Comparison of ENCODE assay signal across 28 cellular contexts in genomic region chr9:132833451-132834130, GRCh38. TPM values are rescaled to one million over a fixed set of nuclear protein-coding genes. Genes with fewer than 3 reads are reported as not detected.
A peak's percentile ranks its signal among the peaks of the same experiment; 100 is the strongest.
DNase-seq lines count a peak whose midpoint lies in the region; ATAC-seq, FAIRE-seq and TF ChIP-seq lines count a peak whose summit lies in the region.
"Had no signal": no experiment of that assay in that cellular context is flagged by ENCODE, and none has a peak within 500 bp of the region (broad histone marks: within the 10 kb centered on the region; RNA-seq: fewer than 3 reads in every experiment).

No MANE protein-coding gene starts in this region.

- no peak for TF ChIP-seq EP300 in H1 (IDR thresholded peaks at IDR 0.05; ENCODE audit: borderline replicate concordance in 1 of 2, low read depth in 2 of 2, low read length in 2 of 2)

- H3K36me3 Mint-ChIP-seq in neural crest cell (ENCODE audit: low read depth), result no peaks in the 10 kb centered on the region
- H3K36me3 Mint-ChIP-seq: activated naive CD8-positive, alpha-beta T cell; naive thymus-derived CD4-positive, alpha-beta T cell had no signal

- H3K14ac ChIP-seq in H1 (ENCODE audit: insufficient read length), result no peak overlapping the region

- no peak overlapping the region for H2BK5ac ChIP-seq in H1 (ENCODE audit: low read depth, low read length)

- peak overlapping the region; percentile 18; the same call in 1 of the 2 replicates for H4K8ac ChIP-seq in H1 (ENCODE audit: extremely low read depth, insufficient read depth, low read length)

- no peak overlapping the region for H3K4ac ChIP-seq in H1 (replicated peaks; ENCODE audit: insufficient read length, low read depth, low read length)

- WGBS in H1 (ENCODE audit: extremely low coverage in 1 of 2, insufficient coverage in 1 of 2, insufficient read length in 1 of 2, insufficient replicate concordance in 2 of 2, low coverage in 1 of 2, low lambda C conversion rate in 2 of 2, missing lambda C conversion rate in 1 of 2), 2 experiments, result 87% methylated on average over 22 of the region's 24 CpGs; no CpG with 5 or more reads in 1 of the 2 experiments

- no peak overlapping the region for H4K91ac ChIP-seq in H1 (replicated peaks; ENCODE audit: insufficient read length, low read length)

- POLR2A ChIA-PET in H1 (lab: Charles Lee; ENCODE audit: partially characterized antibody), result no interaction called here

- no peak overlapping the region for H2BK12ac ChIP-seq in H1 (ENCODE audit: low read depth, low read length)

- no peaks in the 10 kb centered on the region for H3K79me1 ChIP-seq in H1 (ENCODE audit: low read depth, low read length)

- intact Hi-C loops in vagina (cut with DNase I), result no loop called here

- DNase-seq in BE2C (peak; percentile 42), NCI-H2171 (lab: John Stamatoyannopoulos, UW) (peak; percentile 93), H1 (ENCODE audit: low read depth in 1 of 2, low spot score in 2 of 2) (no peak), neural crest cell (ENCODE audit: low read depth, low spot score) (peak; percentile 38), EL (no peak), vagina (ENCODE audit: extremely low spot score in 2 of 2) (no peak), KG1 (lab: John Stamatoyannopoulos, UW) (no peak)
- DNase-seq: ACHN; activated CD4-positive, alpha-beta T cell treated with anti-CD3 and anti-CD28 coated beads for 36 hours; activated CD8-positive, alpha-beta memory T cell treated with anti-CD3 and anti-CD28 coated beads for 24 hours; activated effector memory CD4-positive, alpha-beta T cell treated with Interleukin-2 at 50 U/mL for 16 hours; C1 segment of cervical spinal cord; caudate nucleus; DMS79 treated with DMSO at 0.1 percent for 48 hours; GOT3; left ventricle myocardium inferior; midbrain; naive thymus-derived CD4-positive, alpha-beta T cell; NCI-H748 treated with DMSO at 0.1 percent for 48 hours; stimulated activated CD4-positive, alpha-beta T cell treated with anti-CD3 and anti-CD28 coated beads, Interleukin-2, amount 100 ng/mL, for 48 hours had no signal

- TF ChIP-seq RAD21 in H1 (IDR thresholded peaks at IDR 0.05 in 1 of 2, conservative IDR thresholded peaks at IDR 0.05 in 1 of 2; ENCODE audit: low read depth in 2 of 2, low read length in 2 of 2), result no peak

- no peak overlapping the region for H2BK20ac ChIP-seq in H1 (ENCODE audit: low read length)

- H2BK15ac ChIP-seq in H1 (ENCODE audit: low read length), result no peak overlapping the region

- H3K27me3 Mint-ChIP-seq in neural crest cell (ENCODE audit: low read depth), result peaks cover 74% of the 10 kb centered on the region
- H3K27me3 Mint-ChIP-seq: activated CD4-positive, alpha-beta T cell treated with anti-CD3 and anti-CD28 coated beads for 36 hours; activated naive CD8-positive, alpha-beta T cell; dendritic cell treated with granulocyte-macrophage colony-stimulating factor and Interleukin-4, amounts not matched to agents 40 ng/mL and 50 ng/mL, for 4 days had no signal

- no peak overlapping the region for H2AK5ac ChIP-seq in H1 (ENCODE audit: low read depth, low read length)

- H2BK120ac ChIP-seq in H1 (replicated peaks; ENCODE audit: low read depth, low read length), result no peak overlapping the region

- CTCF ChIA-PET in H1 (lab: Charles Lee; ENCODE audit: partially characterized antibody), result interaction anchor here (0.9 to 2.3 kb wide), 3 partner anchors 15 to 68 kb away, joined by 3 to 9 read pairs (median 4); no protein-coding TSS in a partner anchor

- H3K18ac ChIP-seq in H1 (ENCODE audit: extremely low read depth, low read length), result 0 out of 2 replicates have a peak overlapping the region, but pooled peaks have one; percentile 13

- H3K56ac ChIP-seq in H1 (replicated peaks; ENCODE audit: insufficient read length, low read depth, low read length), result no peak overlapping the region

- H4K20me1 ChIP-seq in H1 (replicated peaks in 1 of 2; ENCODE audit: control insufficient read depth in 1 of 2, insufficient read depth in 2 of 2, low read length in 2 of 2), result no peaks in the 10 kb centered on the region

- H3K9me3 Mint-ChIP-seq in neural crest cell, result no peaks in the 10 kb centered on the region
- H3K9me3 Mint-ChIP-seq: dendritic cell treated with granulocyte-macrophage colony-stimulating factor and Interleukin-4, amounts not matched to agents 40 ng/mL and 50 ng/mL, for 4 days; naive thymus-derived CD4-positive, alpha-beta T cell; T-helper 1 cell treated with Interleukin-12 subunit alpha and Interleukin-12 subunit beta and Interleukin-4 antibody, amounts not matched to agents 30 μg/mL and 1 μg/mL, for 36 hours had no signal

- peak overlapping the region; percentile 32 for H3K4me3 Mint-ChIP-seq in neural crest cell
- H3K4me3 Mint-ChIP-seq: activated CD4-positive, alpha-beta T cell treated with anti-CD3 and anti-CD28 coated beads for 36 hours; activated naive CD8-positive, alpha-beta T cell; dendritic cell treated with granulocyte-macrophage colony-stimulating factor and Interleukin-4, amounts not matched to agents 40 ng/mL and 50 ng/mL, for 4 days; naive thymus-derived CD4-positive, alpha-beta T cell; T-helper 1 cell treated with Interleukin-12 subunit alpha and Interleukin-12 subunit beta and Interleukin-4 antibody, amounts not matched to agents 30 μg/mL and 1 μg/mL, for 36 hours had no signal

- H3K79me2 ChIP-seq in H1 (ENCODE audit: control insufficient read depth in 1 of 2, insufficient read depth in 2 of 2, low read length in 2 of 2), result no peaks in the 10 kb centered on the region

- 0 out of 2 replicates have a peak, but pooled peaks cover 2% of the 10 kb centered on the region for H3K23me2 ChIP-seq in H1 (ENCODE audit: low read depth, low read length)

- no peaks in the 10 kb centered on the region for H3K36me3 ChIP-seq in BE2C
- H3K36me3 ChIP-seq in H1 (ENCODE audit: control insufficient read depth in 2 of 4, insufficient read depth in 4 of 4, low read length in 3 of 4), result no peaks in the 10 kb centered on the region
- no peaks in the 10 kb centered on the region for H3K36me3 ChIP-seq in vagina
- H3K36me3 ChIP-seq: left ventricle myocardium inferior, ovary had no signal

- no peak overlapping the region for H3K4me3 ChIP-seq in BE2C (ENCODE audit: low read depth, low read length)
- no peak overlapping the region for H3K4me3 ChIP-seq in H1 (ENCODE audit: extremely low read depth in 1 of 4, insufficient read depth in 2 of 4, low read depth in 3 of 4, low read length in 4 of 4)
- H3K4me3 ChIP-seq in vagina, result no peak overlapping the region
- H3K4me3 ChIP-seq: left ventricle myocardium inferior, ovary had no signal

- H3K23ac ChIP-seq in H1 (ENCODE audit: insufficient read length), result no peak overlapping the region

- peaks cover 39% of the 10 kb centered on the region for H3K4me1 Mint-ChIP-seq in neural crest cell
- H3K4me1 Mint-ChIP-seq: activated CD4-positive, alpha-beta T cell treated with anti-CD3 and anti-CD28 coated beads for 36 hours; naive thymus-derived CD4-positive, alpha-beta T cell had no signal

- H3K9me3 ChIP-seq in BE2C (no peaks in the 10 kb centered on the region), H1 (ENCODE audit: insufficient read depth in 2 of 2, low read depth in 1 of 2, low read length in 1 of 2) (no peaks in the 10 kb centered on the region), vagina (no peaks in the 10 kb centered on the region)
- H3K9me3 ChIP-seq: Caco-2, left ventricle myocardium inferior, ovary had no signal

- peak overlapping the region; percentile 95 for H3K27ac Mint-ChIP-seq in neural crest cell (ENCODE audit: unreplicated experiment)
- H3K27ac Mint-ChIP-seq: activated CD4-positive, alpha-beta T cell treated with anti-CD3 and anti-CD28 coated beads for 36 hours; activated naive CD8-positive, alpha-beta T cell; dendritic cell treated with granulocyte-macrophage colony-stimulating factor and Interleukin-4, amounts not matched to agents 40 ng/mL and 50 ng/mL, for 4 days; naive thymus-derived CD4-positive, alpha-beta T cell; T-helper 1 cell treated with Interleukin-12 subunit alpha and Interleukin-12 subunit beta and Interleukin-4 antibody, amounts not matched to agents 30 μg/mL and 1 μg/mL, for 36 hours had no signal

- no peak overlapping the region for H4K5ac ChIP-seq in H1 (ENCODE audit: insufficient read length, low read depth, low read length)

- no peak for TF ChIP-seq POLR2A in H1 (IDR thresholded peaks at IDR 0.05; ENCODE audit: control extremely low read depth in 1 of 2, low read depth in 2 of 2, low read length in 2 of 2)
- no peak for TF ChIP-seq POLR2A in vagina (IDR thresholded peaks at IDR 0.05)

- TF ChIP-seq CTCF in BE2C (IDR thresholded peaks at IDR 0.05; ENCODE audit: low read depth, low read length) (no peak), H1 (IDR thresholded peaks at IDR 0.05; ENCODE audit: control extremely low read depth in 1 of 3, insufficient read depth in 1 of 3, low read depth in 1 of 3, low read length in 3 of 3) (no peak), neural crest cell (conservative IDR thresholded peaks at IDR 0.05) (no peak), vagina (IDR thresholded peaks at IDR 0.05) (no peak)

- peaks cover 5% of the 10 kb centered on the region for H3K4me1 ChIP-seq in BE2C
- no peaks in the 10 kb centered on the region for H3K4me1 ChIP-seq in H1 (replicated peaks in 1 of 4; ENCODE audit: control insufficient read depth in 3 of 4, insufficient read depth in 4 of 4, low read length in 3 of 4)
- H3K4me1 ChIP-seq in vagina, result no peaks in the 10 kb centered on the region
- H3K4me1 ChIP-seq: Caco-2, left ventricle myocardium inferior had no signal

- H3K4me2 ChIP-seq in H1 (ENCODE audit: insufficient read depth in 1 of 2, low read depth in 2 of 2, low read length in 2 of 2), result no peak overlapping the region

- H3K9ac ChIP-seq in H1 (replicated peaks in 1 of 4; ENCODE audit: extremely low read depth in 1 of 4, low read depth in 3 of 4, low read length in 3 of 4), result no peak overlapping the region

- no peak overlapping the region for H3K27ac ChIP-seq in H1 (ENCODE audit: low read depth, low read length)
- no peak overlapping the region for H3K27ac ChIP-seq in vagina
- H3K27ac ChIP-seq: left ventricle myocardium inferior, ovary had no signal

- H3K27me3 ChIP-seq in BE2C, result no peaks in the 10 kb centered on the region; the same call in 1 of the 2 replicates
- H3K27me3 ChIP-seq in H1 (replicated peaks in 1 of 4; ENCODE audit: control insufficient read depth in 3 of 4, extremely low read depth in 1 of 4, insufficient read depth in 3 of 4, low read length in 3 of 4), result no peaks in the 10 kb centered on the region
- no peaks in the 10 kb centered on the region for H3K27me3 ChIP-seq in vagina
- H3K27me3 ChIP-seq: ovary had no signal

- no peak for ATAC-seq in HG03521 (IDR thresholded peaks at IDR 0.05; ENCODE audit: unreplicated experiment)
- ATAC-seq: activated CD4-positive, alpha-beta T cell treated with anti-CD3 and anti-CD28 coated beads for 36 hours; naive thymus-derived CD4-positive, alpha-beta T cell had no signal

- no peak for FAIRE-seq in H1 (lab: Jason Lieb, UNC)
- FAIRE-seq: GM18507 had no signal

- no peak overlapping the region for H2AFZ ChIP-seq in H1 (ENCODE audit: low read length)

RNA-seq across cellular contexts. Expression of gene AK8, which starts 44.5 kb away (rescaled TPM):
- not detected for polyA plus RNA-seq in BE2C (2012; ENCODE audit: insufficient read depth, insufficient read length, low read depth)
- total RNA-seq in H1 (2021; fragmentation: NEBNext Ultra II Directional; extraction: Animal tissue kit (Norgen Biotek cat#: 25700)), result 0.48 and 0.52 TPM in 2 replicates
- 0.35 and 0.39 TPM in 2 replicates for polyA plus RNA-seq in H1 (2011; rRNA removed)
- polyA plus RNA-seq in H1 (2011; cell fraction: cytosol; rRNA removed), result 0.43 TPM
- polyA plus RNA-seq in H1 (2011; cell fraction: nucleus; rRNA removed), result 1.0 TPM
- polyA plus RNA-seq in H1 (2012, experiment 1 of 2), result 0.22 to 1.1 TPM (median 0.68 TPM) in 4 replicates
- polyA plus RNA-seq in H1 (2012, experiment 2 of 2), result 1.4 TPM
- 0.26 TPM for polyA plus RNA-seq in H1 (2013, experiment 1 of 2)
- polyA plus RNA-seq in H1 (2013, experiment 2 of 2), result 0.22 TPM
- polyA minus RNA-seq in H1 (2011; rRNA and poly(A)+ RNA removed), result 0.63 and 1.3 TPM in 2 replicates
- not detected for polyA minus RNA-seq in H1 (2011; cell fraction: cytosol; rRNA and poly(A)+ RNA removed)
- polyA minus RNA-seq in H1 (2011; cell fraction: nucleus; rRNA and poly(A)+ RNA removed), result 1.9 TPM
- total RNA-seq in neural crest cell, result 0.96 and 1.3 TPM in 2 replicates
- 0.25 TPM for total RNA-seq in vagina
- total RNA-seq: RPMI7951 had no signal

RNA-seq across cellular contexts. Expression of gene SPACA9, which starts 45.1 kb away (rescaled TPM):
- 2.2 TPM for polyA plus RNA-seq in BE2C (2012; ENCODE audit: insufficient read depth, insufficient read length, low read depth)
- total RNA-seq in H1 (2021; fragmentation: NEBNext Ultra II Directional; extraction: Animal tissue kit (Norgen Biotek cat#: 25700)), result 0.29 and 0.63 TPM in 2 replicates
- polyA plus RNA-seq in H1 (2011; rRNA removed), result 1.3 and 1.4 TPM in 2 replicates
- polyA plus RNA-seq in H1 (2011; cell fraction: cytosol; rRNA removed), result 1.2 TPM
- 2.3 TPM for polyA plus RNA-seq in H1 (2011; cell fraction: nucleus; rRNA removed)
- 0.72 to 1.4 TPM (median 1.2 TPM) in 4 replicates for polyA plus RNA-seq in H1 (2012, experiment 1 of 2)
- 0.72 TPM for polyA plus RNA-seq in H1 (2012, experiment 2 of 2)
- 0.83 TPM for polyA plus RNA-seq in H1 (2013, experiment 1 of 2)
- polyA plus RNA-seq in H1 (2013, experiment 2 of 2), result 1.1 TPM
- polyA minus RNA-seq in H1 (2011; rRNA and poly(A)+ RNA removed), result 1.2 and 1.5 TPM in 2 replicates
- 0.81 TPM for polyA minus RNA-seq in H1 (2011; cell fraction: cytosol; rRNA and poly(A)+ RNA removed)
- 0.40 TPM for polyA minus RNA-seq in H1 (2011; cell fraction: nucleus; rRNA and poly(A)+ RNA removed)
- total RNA-seq in neural crest cell (3.6 and 4.1 TPM in 2 replicates), vagina (2.7 TPM)

Comparison
In these comparisons a context has a peak if more than half of its experiments do, and no peak if none do; other contexts are left out.
1. DNase-seq: peak in BE2C (single experiment), NCI-H2171 (single experiment) and neural crest cell (single experiment); none in H1 (0 of 2), EL (single experiment), vagina (0 of 2) and KG1 (single experiment).